In genomic region chr19:35812220-35813042, GRCh38 we compare ENCODE assay signal across 22 cellular contexts. TPM values are rescaled to one million over a fixed set of nuclear protein-coding genes. Genes with fewer than 3 reads are reported as not detected.
"Had no signal": no experiment of that assay in that cellular context is flagged by ENCODE, and none has a peak within 500 bp of the region (broad histone marks: within the 10 kb centered on the region; RNA-seq: fewer than 3 reads in every experiment).

Gene PRODH2, minus strand, starts transcription at chr19:35812845. Its CDS starts 40 bp downstream, at chr19:35812805.

- H3K36me3 ChIP-seq: left lung, sigmoid colon, spleen, transverse colon, vagina had no signal

- H3K27me3 ChIP-seq: body of pancreas, foreskin keratinocyte, vagina had no signal

- H3K27ac ChIP-seq: body of pancreas, foreskin keratinocyte, left lung, sigmoid colon, spleen, transverse colon, vagina had no signal

- H3K36me3 Mint-ChIP-seq: activated CD8-positive, alpha-beta memory T cell treated with anti-CD3 and anti-CD28 coated beads, Interleukin-2, amount 10 ng/mL, durations not matched to agents 7 days and 5 days; activated naive CD8-positive, alpha-beta T cell treated with anti-CD3 and anti-CD28 coated beads for 36 hours had no signal

- H3K9me3 Mint-ChIP-seq: activated CD4-positive, alpha-beta memory T cell treated with anti-CD3 and anti-CD28 coated beads, Interleukin-2, amount 10 ng/mL, durations not matched to agents 7 days and 5 days; activated naive CD8-positive, alpha-beta T cell treated with anti-CD3 and anti-CD28 coated beads for 36 hours; neural crest cell had no signal

- H3K9me3 ChIP-seq: body of pancreas, sigmoid colon, spleen, transverse colon, vagina had no signal

- ATAC-seq: activated CD8-positive, alpha-beta memory T cell treated with anti-CD3 and anti-CD28 coated beads, Interleukin-2, amount 10 ng/mL, durations not matched to agents 7 days and 5 days; body of pancreas; foreskin keratinocyte; left lung had no signal

- H3K4me1 Mint-ChIP-seq: activated CD4-positive, alpha-beta memory T cell treated with anti-CD3 and anti-CD28 coated beads, Interleukin-2, amount 10 ng/mL, durations not matched to agents 7 days and 5 days; activated CD8-positive, alpha-beta memory T cell treated with anti-CD3 and anti-CD28 coated beads, Interleukin-2, amount 10 ng/mL, durations not matched to agents 7 days and 5 days; activated naive CD8-positive, alpha-beta T cell treated with anti-CD3 and anti-CD28 coated beads for 36 hours; neural crest cell had no signal

- H3K4me3 ChIP-seq: body of pancreas, left lung, sigmoid colon, spleen, transverse colon, vagina had no signal

- DNase-seq: activated CD4-positive, alpha-beta memory T cell treated with anti-CD3 and anti-CD28 coated beads, Interleukin-2, amount 10 ng/mL, durations not matched to agents 7 days and 5 days; activated CD4-positive, alpha-beta T cell treated with anti-CD3 and anti-CD28 coated beads for 48 hours; activated CD4-positive, CD25-positive, alpha-beta regulatory T cell; activated CD8-positive, alpha-beta memory T cell treated with anti-CD3 and anti-CD28 coated beads, Interleukin-2, amount 10 ng/mL, durations not matched to agents 7 days and 5 days; activated naive CD8-positive, alpha-beta T cell treated with anti-CD3 and anti-CD28 coated beads for 36 hours; amygdala; body of pancreas; foreskin keratinocyte; hippocampal formation; left lung; mammary epithelial cell; sigmoid colon; spleen; stimulated activated CD4-positive, alpha-beta T cell treated with anti-CD3 and anti-CD28 coated beads, Interleukin-4, amount 100 ng/mL, for 4 hours; stimulated activated naive CD4-positive, alpha-beta T cell; transverse colon had no signal

- H3K4me1 ChIP-seq: foreskin keratinocyte, left lung, sigmoid colon, transverse colon, vagina had no signal

- H3K27ac Mint-ChIP-seq: activated CD4-positive, alpha-beta memory T cell treated with anti-CD3 and anti-CD28 coated beads, Interleukin-2, amount 10 ng/mL, durations not matched to agents 7 days and 5 days; activated CD8-positive, alpha-beta memory T cell treated with anti-CD3 and anti-CD28 coated beads, Interleukin-2, amount 10 ng/mL, durations not matched to agents 7 days and 5 days; activated naive CD8-positive, alpha-beta T cell treated with anti-CD3 and anti-CD28 coated beads for 36 hours had no signal

- H3K4me3 Mint-ChIP-seq: activated CD4-positive, alpha-beta memory T cell treated with anti-CD3 and anti-CD28 coated beads, Interleukin-2, amount 10 ng/mL, durations not matched to agents 7 days and 5 days; activated CD8-positive, alpha-beta memory T cell treated with anti-CD3 and anti-CD28 coated beads, Interleukin-2, amount 10 ng/mL, durations not matched to agents 7 days and 5 days; activated naive CD8-positive, alpha-beta T cell treated with anti-CD3 and anti-CD28 coated beads for 36 hours; neural crest cell had no signal

RNA-seq across cellular contexts. Expression of gene PRODH2, which starts in this region (rescaled TPM):
- total RNA-seq: activated CD4-positive, alpha-beta memory T cell treated with anti-CD3 and anti-CD28 coated beads, Interleukin-2, amount 10 ng/mL, durations not matched to agents 7 days and 5 days; activated CD8-positive, alpha-beta memory T cell treated with anti-CD3 and anti-CD28 coated beads, Interleukin-2, amount 10 ng/mL, durations not matched to agents 7 days and 5 days; activated naive CD8-positive, alpha-beta T cell treated with anti-CD3 and anti-CD28 coated beads for 36 hours; cardiac septum; dermis microvascular lymphatic vessel endothelial cell; fibroblast of lung; foreskin keratinocyte; left lung; mammary epithelial cell; neural crest cell; osteoblast; sigmoid colon; spleen; transverse colon; vagina had no signal
- polyA plus RNA-seq: fibroblast of lung, foreskin keratinocyte, mammary epithelial cell, sigmoid colon had no signal
